8 cellular contexts compared by ENCODE assay signal in the genomic region with DNA sequence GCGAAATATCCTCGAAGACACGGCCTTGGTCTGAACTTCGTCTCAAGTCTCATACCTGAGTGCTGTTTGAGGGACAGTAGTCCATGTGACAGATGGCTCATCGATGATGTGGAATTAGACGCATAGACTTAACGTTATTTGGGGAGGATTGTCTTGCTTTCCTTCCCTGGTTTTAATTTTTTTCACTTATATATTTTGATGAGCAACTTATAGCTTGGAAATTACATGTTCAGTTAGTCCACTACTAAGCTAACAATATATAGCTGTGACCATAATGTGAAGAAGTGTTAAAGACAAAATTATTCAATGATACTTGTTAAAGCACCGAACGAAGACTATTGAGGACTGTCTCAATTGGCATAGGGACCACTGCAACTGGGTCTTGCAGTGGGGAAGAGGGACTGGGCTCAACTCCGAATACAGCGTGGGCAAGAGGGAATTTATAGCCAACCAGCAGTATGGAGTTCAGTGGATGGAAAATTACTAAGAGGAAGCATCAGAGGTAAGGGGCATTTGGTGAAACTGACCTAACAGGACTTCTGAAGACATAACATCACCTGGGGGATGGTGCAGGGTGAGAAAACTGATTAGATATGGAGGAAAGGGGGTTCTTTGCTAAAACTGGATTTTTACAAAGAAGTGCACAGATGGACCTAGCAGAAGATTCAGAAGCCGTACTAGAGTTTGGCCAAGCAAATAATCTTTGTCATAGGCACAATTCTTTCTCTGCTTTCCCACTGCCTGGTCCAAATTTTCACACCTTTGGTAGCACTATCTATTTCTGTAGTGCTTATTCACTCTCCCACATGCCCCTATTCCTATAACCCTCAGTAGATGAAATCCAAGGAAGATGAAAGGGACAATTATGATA. TPM values are rescaled to one million over a fixed set of nuclear protein-coding genes. Genes with fewer than 3 reads are reported as not detected.
DNase-seq lines count a peak whose midpoint lies in the region; TF ChIP-seq lines count a peak whose summit lies in the region.

No MANE protein-coding gene starts in this region.

- peak overlapping the region; percentile 87 for H3K4me2 ChIP-seq in fibroblast of lung (ENCODE audit: extremely low read depth, insufficient read depth, low read length)

- no peaks in the 10 kb centered on the region for H4K20me1 ChIP-seq in fibroblast of lung (ENCODE audit: control insufficient read depth, extremely low read depth, insufficient read depth, low read length)

- H3K27me3 ChIP-seq in SJSA1 (replicated peaks), result no peaks in the 10 kb centered on the region
- H3K27me3 ChIP-seq in fibroblast of lung (ENCODE audit: control insufficient read depth, insufficient read depth, low read length), result no peaks in the 10 kb centered on the region
- H3K27me3 ChIP-seq in rectal smooth muscle tissue (ENCODE audit: control insufficient read depth, insufficient read depth, low read length), result no peaks in the 10 kb centered on the region
- H3K27me3 ChIP-seq in H7 (ENCODE audit: control insufficient read depth, insufficient read depth, low read length), result no peaks in the 10 kb centered on the region

- peak; percentile 11 for DNase-seq in activated CD4-positive, CD25-positive, alpha-beta regulatory T cell treated with anti-CD3 and anti-CD28 coated beads, Interleukin-2, amount 50 U/mL, for 16 hours (ENCODE audit: low read depth, low spot score)
- DNase-seq in activated CD4-positive, CD25-positive, alpha-beta regulatory T cell (lab: John Stamatoyannopoulos, UW), result no peak
- DNase-seq in SJSA1 (ENCODE audit: low read depth in 1 of 2, low spot score in 2 of 2), result no peak
- DNase-seq in fibroblast of lung (ENCODE audit: low read depth in 2 of 2), result no peak
- no peak for DNase-seq in KBM-7
- DNase-seq in H7, result no peak
- DNase-seq in stimulated activated naive CD4-positive, alpha-beta T cell (lab: John Stamatoyannopoulos, UW), result no peak

- in situ Hi-C loops in KBM-7 (cut with MboI; ENCODE audit: low pct_unique_long_range_greater_than_20kb, low sequenced_read_pairs), result no loop called here

- H3K4me3 ChIP-seq in SJSA1 (peak overlapping the region; percentile 71), fibroblast of lung (replicated peaks in 1 of 4; ENCODE audit: control extremely low read depth in 1 of 4, insufficient read depth in 1 of 4, low read depth in 3 of 4, low read length in 4 of 4) (peak overlapping the region; percentile 12 to 93 (median 52)), rectal smooth muscle tissue (ENCODE audit: low read length) (peak overlapping the region; percentile 98), H7 (ENCODE audit: insufficient read depth, low read depth, low read length) (no peak overlapping the region; the same call in 1 of the 2 replicates)

- H3K4me1 ChIP-seq in SJSA1 (replicated peaks) (peaks cover 17% of the 10 kb centered on the region), fibroblast of lung (ENCODE audit: control insufficient read depth, extremely low read depth, insufficient read depth, low read length) (no peaks in the 10 kb centered on the region), rectal smooth muscle tissue (ENCODE audit: control insufficient read depth, insufficient read depth, low read length) (peaks cover 13% of the 10 kb centered on the region)

- H3K9me3 ChIP-seq in SJSA1 (replicated peaks), result no peaks in the 10 kb centered on the region
- H3K9me3 ChIP-seq in fibroblast of lung (ENCODE audit: control insufficient read depth, insufficient read depth, low read depth, low read length), result no peaks in the 10 kb centered on the region

- peaks cover 2% of the 10 kb centered on the region for H3K79me2 ChIP-seq in fibroblast of lung (ENCODE audit: control insufficient read depth, insufficient read depth, low read length)

- H2AFZ ChIP-seq in fibroblast of lung (ENCODE audit: low read length), result peak overlapping the region; percentile 68

- TF ChIP-seq CTCF in fibroblast of lung (conservative IDR thresholded peaks at IDR 0.05 in 1 of 2, IDR thresholded peaks at IDR 0.05 in 1 of 2; ENCODE audit: low read depth in 1 of 2, low read length in 2 of 2), result peak in 1 of 2 donors; percentile 14

- H3K9ac ChIP-seq in fibroblast of lung (ENCODE audit: insufficient read depth, low read length) (no peak overlapping the region), rectal smooth muscle tissue (ENCODE audit: low read length) (peak overlapping the region; percentile 12)

- H3K27ac ChIP-seq in SJSA1 (peak overlapping the region; percentile 92), fibroblast of lung (ENCODE audit: insufficient read depth, low read length) (peak overlapping the region; percentile 59), rectal smooth muscle tissue (ENCODE audit: low read depth, low read length) (peak overlapping the region; percentile 86)

- H3K36me3 ChIP-seq in SJSA1, result no peaks in the 10 kb centered on the region; the same call in 1 of the 2 replicates
- H3K36me3 ChIP-seq in fibroblast of lung (ENCODE audit: control insufficient read depth, insufficient read depth, low read length), result no peaks in the 10 kb centered on the region
- H3K36me3 ChIP-seq in rectal smooth muscle tissue (ENCODE audit: control insufficient read depth, insufficient read depth, low read length), result no peaks in the 10 kb centered on the region
- no peaks in the 10 kb centered on the region for H3K36me3 ChIP-seq in H7 (replicated peaks; ENCODE audit: control insufficient read depth, insufficient read depth, low read length)

RNA-seq across cellular contexts. Expression of a gene that starts 0.9 kb away (rescaled TPM):
- total RNA-seq in SJSA1 (2014; rRNA removed; shearing (Covaris generic)), result 52.7 and 128 TPM in 2 replicates
- 92.2 and 156 TPM in 2 replicates for total RNA-seq in fibroblast of lung
- polyA plus RNA-seq in fibroblast of lung, result 72.2 and 85.3 TPM in 2 replicates
- polyA plus RNA-seq in fibroblast of lung (2012), result 46.1 and 46.4 TPM in 2 replicates
- polyA minus RNA-seq in fibroblast of lung (ENCODE audit: low replicate concordance), result 72.0 and 134 TPM in 2 replicates
- 44.7 and 56.3 TPM in 2 replicates for total RNA-seq in H7 (2014; rRNA removed; shearing (Covaris generic))

RNA-seq across cellular contexts. Expression of a gene that starts 7.3 kb away (rescaled TPM):
- 45.3 and 74.6 TPM in 2 replicates for total RNA-seq in SJSA1 (2014; rRNA removed; shearing (Covaris generic))
- total RNA-seq in fibroblast of lung, result 39.0 and 52.5 TPM in 2 replicates
- polyA plus RNA-seq in fibroblast of lung, result 45.5 and 49.9 TPM in 2 replicates
- 33.1 and 42.1 TPM in 2 replicates for polyA plus RNA-seq in fibroblast of lung (2012)
- polyA minus RNA-seq in fibroblast of lung (ENCODE audit: low replicate concordance), result 16.6 and 26.2 TPM in 2 replicates
- total RNA-seq in H7 (2014; rRNA removed; shearing (Covaris generic)), result 35.2 and 43.2 TPM in 2 replicates
